Comparison of ENCODE assay signal across 17 cellular contexts in the genomic region with DNA sequence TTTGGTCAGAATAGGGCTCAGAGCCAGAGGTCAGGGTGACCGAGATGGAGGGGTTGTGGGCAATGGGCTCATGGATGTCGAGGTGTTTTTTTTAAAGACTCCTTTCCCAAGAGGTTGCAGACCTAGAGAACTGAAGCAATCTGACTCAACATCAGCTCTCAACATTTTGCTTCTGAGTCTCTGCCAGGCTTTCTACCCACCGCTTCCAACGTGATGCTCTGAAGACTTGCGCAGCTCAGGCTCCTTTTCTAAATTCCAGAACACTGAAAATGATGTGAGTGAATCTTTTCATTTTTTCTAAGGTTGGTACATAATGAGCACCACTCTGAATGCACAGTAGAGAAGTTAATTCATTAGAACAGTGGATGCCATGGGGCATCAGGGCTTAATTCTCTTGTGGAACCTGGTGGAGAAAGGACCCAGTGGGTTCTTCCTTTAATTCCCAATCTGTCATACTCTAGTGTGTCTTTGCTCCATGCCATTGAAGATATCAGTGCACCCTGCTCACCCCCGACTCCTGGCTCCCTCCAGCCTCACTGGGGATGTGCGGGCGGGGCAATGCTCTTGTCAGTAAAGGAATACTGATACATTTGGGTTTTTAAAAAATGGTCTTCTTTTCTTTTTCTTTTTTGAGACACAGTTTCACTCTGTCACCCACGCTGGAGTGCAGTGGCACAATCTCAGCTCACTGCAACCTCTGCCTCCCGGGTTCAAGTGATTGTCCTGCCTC. TPM values are rescaled to one million over a fixed set of nuclear protein-coding genes. Genes with fewer than 3 reads are reported as not detected.
DNase-seq lines count a peak whose midpoint lies in the region; ATAC-seq and TF ChIP-seq lines count a peak whose summit lies in the region.
"Had no signal": no experiment of that assay in that cellular context is flagged by ENCODE, and none has a peak within 500 bp of the region (broad histone marks: within the 10 kb centered on the region; RNA-seq: fewer than 3 reads in every experiment).

No MANE protein-coding gene starts in this region.

- no peaks in the 10 kb centered on the region for H3F3A ChIP-seq in GM23338 (replicated peaks; ENCODE audit: low read depth)

- no peak for DNase-seq in GM23338 (ENCODE audit: low spot score)
- DNase-seq in fibroblast of mammary gland (ENCODE audit: low read depth) = peak; percentile 28
- peak; percentile 84 for DNase-seq in osteoblast (ENCODE audit: insufficient read length, low spot score, missing footprints)
- no peak for DNase-seq in GM20000 (ENCODE audit: low spot score)
- no peak for DNase-seq in NCI-H187 treated with DMSO at 0.1 percent for 48 hours (lab: John Stamatoyannopoulos, UW)
- DNase-seq in mesenteric fat pad (ENCODE audit: low spot score) = no peak
- DNase-seq: BE2C; CD4-positive, alpha-beta memory T cell; COR-L47; DMS153; DND-41; GF-D8; GOT3; H9; KBM-7 had no signal

- H3K36me3 Mint-ChIP-seq in GM23338 (ENCODE audit: low read depth) = no peaks in the 10 kb centered on the region
- H3K36me3 Mint-ChIP-seq: CD4-positive, alpha-beta memory T cell had no signal

- H3K9me3 ChIP-seq in osteoblast (ENCODE audit: low read depth, low read length) = no peaks in the 10 kb centered on the region
- H3K9me3 ChIP-seq: BE2C had no signal

- H3K4me2 ChIP-seq in GM23338 = no peak overlapping the region
- no peak overlapping the region for H3K4me2 ChIP-seq in osteoblast (ENCODE audit: insufficient read depth, low read length)

- H3K36me3 ChIP-seq in GM23338 (ENCODE audit: insufficient read depth) (no peaks in the 10 kb centered on the region), osteoblast (ENCODE audit: insufficient read depth, low read length) (no peaks in the 10 kb centered on the region)
- H3K36me3 ChIP-seq: BE2C had no signal

- no peak overlapping the region for H3K4me3 Mint-ChIP-seq in GM23338
- H3K4me3 Mint-ChIP-seq: H9 had no signal

- H3K27me3 Mint-ChIP-seq in GM23338 (ENCODE audit: insufficient read depth, low read depth, poor library complexity) = peaks cover 4% of the 10 kb centered on the region

- peaks cover 4% of the 10 kb centered on the region; the same call in 2 of the 3 replicates for H3K4me1 Mint-ChIP-seq in GM23338
- H3K4me1 Mint-ChIP-seq: CD4-positive, alpha-beta memory T cell had no signal

- no peak for TF ChIP-seq CTCF in GM23338 (conservative IDR thresholded peaks at IDR 0.05; ENCODE audit: low read depth in 2 of 2)
- no peak for TF ChIP-seq CTCF in fibroblast of mammary gland (conservative IDR thresholded peaks at IDR 0.05; ENCODE audit: control insufficient read depth, insufficient read depth, low read depth, low read length)
- TF ChIP-seq CTCF in osteoblast (IDR thresholded peaks at IDR 0.05; ENCODE audit: extremely low read depth, low read depth, low read length) = no peak
- no peak for TF ChIP-seq CTCF in GM20000 (IDR thresholded peaks at IDR 0.05; ENCODE audit: extremely low read depth, missing control alignments)

- no peaks in the 10 kb centered on the region for H4K20me1 ChIP-seq in GM23338 (replicated peaks; ENCODE audit: insufficient read depth)
- H4K20me1 ChIP-seq in osteoblast (ENCODE audit: insufficient read depth, low read length) = no peaks in the 10 kb centered on the region

- no peaks in the 10 kb centered on the region for H3K9me2 ChIP-seq in GM23338 (ENCODE audit: insufficient read depth)

- H2AFZ ChIP-seq in GM23338 (peak overlapping the region; percentile 0; the same call in 1 of the 2 replicates), osteoblast (ENCODE audit: low read length) (no peak overlapping the region)

- H3K79me2 ChIP-seq in GM23338 (replicated peaks; ENCODE audit: insufficient read depth) = no peaks in the 10 kb centered on the region
- no peaks in the 10 kb centered on the region for H3K79me2 ChIP-seq in osteoblast (ENCODE audit: insufficient read depth, low read length)

- H3K27ac ChIP-seq in GM23338 (ENCODE audit: low read depth) = no peak overlapping the region
- H3K27ac ChIP-seq in osteoblast (ENCODE audit: low read depth, low read length) = no peak overlapping the region
- H3K27ac ChIP-seq: C4-2B had no signal

- H3K4me1 ChIP-seq in GM23338 (ENCODE audit: insufficient read depth) (no peaks in the 10 kb centered on the region), osteoblast (ENCODE audit: insufficient read depth, low read length) (no peaks in the 10 kb centered on the region)
- H3K4me1 ChIP-seq: BE2C had no signal

- H3K27ac Mint-ChIP-seq in GM23338 = no peak overlapping the region; the same call in 1 of the 2 replicates
- H3K27ac Mint-ChIP-seq: CD4-positive, alpha-beta memory T cell had no signal

- H3K9me3 Mint-ChIP-seq in GM23338 = no peaks in the 10 kb centered on the region
- H3K9me3 Mint-ChIP-seq: CD4-positive, alpha-beta memory T cell; H9 had no signal

- H3K4me3 ChIP-seq in GM23338 (no peak overlapping the region), fibroblast of mammary gland (ENCODE audit: control insufficient read depth, low read depth, low read length) (no peak overlapping the region), osteoblast (ENCODE audit: insufficient read depth, low read length) (no peak overlapping the region)

- ATAC-seq in GM23338 = no peak
- ATAC-seq in GM19467 (IDR thresholded peaks at IDR 0.05; ENCODE audit: unreplicated experiment) = no peak

- H3K27me3 ChIP-seq in GM23338 (ENCODE audit: insufficient read depth) (no peaks in the 10 kb centered on the region), osteoblast (ENCODE audit: insufficient read depth, low read length) (no peaks in the 10 kb centered on the region)
- H3K27me3 ChIP-seq: BE2C had no signal

TF ChIP-seq in GM23338, 12 proteins besides CTCF, POLR2A, EP300 and RAD21 (continues in another document):
- TF ChIP-seq ZNF114 (CRISPR knock-in tag; IDR thresholded peaks at IDR 0.05) (no peak), JUNB (IDR thresholded peaks at IDR 0.05; ENCODE audit: unreplicated experiment) (no peak)
- TF ChIP-seq, protein P1, sequence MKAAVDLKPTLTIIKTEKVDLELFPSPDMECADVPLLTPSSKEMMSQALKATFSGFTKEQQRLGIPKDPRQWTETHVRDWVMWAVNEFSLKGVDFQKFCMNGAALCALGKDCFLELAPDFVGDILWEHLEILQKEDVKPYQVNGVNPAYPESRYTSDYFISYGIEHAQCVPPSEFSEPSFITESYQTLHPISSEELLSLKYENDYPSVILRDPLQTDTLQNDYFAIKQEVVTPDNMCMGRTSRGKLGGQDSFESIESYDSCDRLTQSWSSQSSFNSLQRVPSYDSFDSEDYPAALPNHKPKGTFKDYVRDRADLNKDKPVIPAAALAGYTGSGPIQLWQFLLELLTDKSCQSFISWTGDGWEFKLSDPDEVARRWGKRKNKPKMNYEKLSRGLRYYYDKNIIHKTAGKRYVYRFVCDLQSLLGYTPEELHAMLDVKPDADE (IDR thresholded peaks at IDR 0.05) = no peak

RNA-seq across cellular contexts. Expression of a gene that starts 17.0 kb away (rescaled TPM):
- 28.2 and 32.8 TPM in 2 replicates for total RNA-seq in GM23338 (2014; rRNA removed; shearing (Covaris generic))
- polyA plus RNA-seq in GM23338 (2016; fragmentation: Nextera tagmentation; extraction: Ambion mirVana) = 8.4 and 11.4 TPM in 2 replicates
- total RNA-seq in osteoblast (61.5 and 90.5 TPM in 2 replicates), mesenteric fat pad (48.5 TPM)

Comparison
In these comparisons a context has a peak if more than half of its experiments do, and no peak if none do; other contexts are left out.
1. DNase-seq: peak in fibroblast of mammary gland (single experiment) and osteoblast (single experiment); none in GM23338 (single experiment), GM20000 (single experiment), NCI-H187 treated with DMSO at 0.1 percent for 48 hours (single experiment) and mesenteric fat pad (single experiment).